Comparison of ENCODE assay signal across 15 cellular contexts in the genomic region with DNA sequence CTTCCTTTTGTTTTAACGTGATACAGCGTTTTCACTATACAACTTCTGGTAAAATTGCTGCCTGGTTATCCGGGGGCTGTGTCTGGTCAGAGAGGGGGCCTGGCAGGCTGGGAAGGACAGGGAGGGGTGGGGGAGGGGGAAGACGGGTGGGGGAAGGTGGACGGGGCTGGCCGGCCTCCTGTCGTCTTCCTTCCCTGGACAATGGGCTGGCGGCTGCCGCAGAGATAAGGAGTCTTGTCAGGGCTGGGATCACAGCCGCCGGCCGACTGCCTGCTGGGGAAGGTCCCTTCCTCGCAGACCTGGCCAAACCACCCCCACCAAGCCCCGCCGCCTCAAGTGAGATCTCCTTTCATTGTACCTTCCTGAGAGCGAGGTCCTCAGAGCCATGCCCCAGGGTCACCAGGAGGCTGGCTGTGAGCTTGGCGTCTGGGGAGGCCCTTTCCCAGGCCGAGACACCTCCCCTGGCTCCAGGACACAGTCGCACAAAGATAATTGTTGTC. TPM values are rescaled to one million over a fixed set of nuclear protein-coding genes. Genes with fewer than 3 reads are reported as not detected.
DNase-seq lines count a peak whose midpoint lies in the region; ATAC-seq, FAIRE-seq and TF ChIP-seq lines count a peak whose summit lies in the region.
"Had no signal": no experiment of that assay in that cellular context is flagged by ENCODE, and none has a peak within 500 bp of the region (broad histone marks: within the 10 kb centered on the region; RNA-seq: fewer than 3 reads in every experiment).

No MANE protein-coding gene starts in this region.

- no peak for TF ChIP-seq POLR2A in gastroesophageal sphincter (IDR thresholded peaks at IDR 0.05)

- no peak for DNase-seq in activated naive CD8-positive, alpha-beta T cell treated with anti-CD3 and anti-CD28 coated beads for 36 hours
- DNase-seq in mesothelial cell of epicardium (ENCODE audit: low spot score in 2 of 2, unreplicated experiment in 2 of 2) (no peak), upper lobe of right lung (no peak), small intestine (no peak), GM19239 (ENCODE audit: insufficient read length, low spot score) (no peak)
- no peak for DNase-seq in activated effector memory CD4-positive, alpha-beta T cell treated with Interleukin-2 at 50 U/mL for 16 hours
- DNase-seq: activated CD4-positive, alpha-beta T cell treated with anti-CD3 and anti-CD28 coated beads for 1 hour; HCEC 1CT; NCI-H1436 had no signal

- peaks cover 13% of the 10 kb centered on the region for H3K4me1 Mint-ChIP-seq in activated naive CD8-positive, alpha-beta T cell (ENCODE audit: low read depth)
- H3K4me1 Mint-ChIP-seq in activated naive CD8-positive, alpha-beta T cell treated with anti-CD3 and anti-CD28 coated beads for 36 hours, result peaks cover 15% of the 10 kb centered on the region
- H3K4me1 Mint-ChIP-seq in mesothelial cell of epicardium, result peaks cover 24% of the 10 kb centered on the region

- H3K4me3 ChIP-seq in gastroesophageal sphincter (peak overlapping the region in 1 of 2 donors; percentile 4), upper lobe of right lung (peak overlapping the region; percentile 26), small intestine (ENCODE audit: low read depth in 1 of 2, low read length in 2 of 2) (no peak overlapping the region)

- WGBS in gastroesophageal sphincter (ENCODE audit: low coverage in 1 of 2), 2 donors, result 55 to 92% methylated on average over 2 to 4 of the region's 19 CpGs
- WGBS in small intestine, 3 donors, result 7 to 25% (median 22%) methylated on average over 15 to 19 of the region's 19 CpGs

- TF ChIP-seq CTCF in gastroesophageal sphincter (IDR thresholded peaks at IDR 0.05) (no peak), mesothelial cell of epicardium (IDR thresholded peaks at IDR 0.05; ENCODE audit: unreplicated experiment) (no peak), upper lobe of right lung (IDR thresholded peaks at IDR 0.05) (no peak)

- H3K36me3 ChIP-seq in gastroesophageal sphincter (no peaks in the 10 kb centered on the region), upper lobe of right lung (no peaks in the 10 kb centered on the region), small intestine (ENCODE audit: control insufficient read depth in 2 of 2, insufficient read depth in 2 of 2, low read length in 2 of 2) (no peaks in the 10 kb centered on the region)

- H3K9me3 ChIP-seq in gastroesophageal sphincter (no peaks in the 10 kb centered on the region), upper lobe of right lung (no peaks in the 10 kb centered on the region), small intestine (ENCODE audit: control insufficient read depth, low read depth) (no peaks in the 10 kb centered on the region)

- no peaks in the 10 kb centered on the region for H3K9me3 Mint-ChIP-seq in activated naive CD8-positive, alpha-beta T cell (ENCODE audit: low read depth)
- no peaks in the 10 kb centered on the region for H3K9me3 Mint-ChIP-seq in activated naive CD8-positive, alpha-beta T cell treated with anti-CD3 and anti-CD28 coated beads for 36 hours
- no peaks in the 10 kb centered on the region for H3K9me3 Mint-ChIP-seq in mesothelial cell of epicardium
- H3K9me3 Mint-ChIP-seq: activated naive CD4-positive, alpha-beta T cell treated with anti-CD3 and anti-CD28 coated beads, Interleukin-2, amount 50 U/mL, for 24 hours had no signal

- peaks cover 3% of the 10 kb centered on the region for H3K27me3 Mint-ChIP-seq in activated naive CD8-positive, alpha-beta T cell
- H3K27me3 Mint-ChIP-seq in activated naive CD8-positive, alpha-beta T cell treated with anti-CD3 and anti-CD28 coated beads for 36 hours, result peaks cover 31% of the 10 kb centered on the region
- no peaks in the 10 kb centered on the region for H3K27me3 Mint-ChIP-seq in mesothelial cell of epicardium (ENCODE audit: low read depth)

- FAIRE-seq in small intestine (lab: Jason Lieb, UNC), result no peak
- FAIRE-seq in GM19239 (lab: Jason Lieb, UNC), result no peak
- FAIRE-seq: A204.1, endometrium had no signal

- H3K4me3 Mint-ChIP-seq in activated naive CD8-positive, alpha-beta T cell, result no peak overlapping the region
- H3K4me3 Mint-ChIP-seq in activated naive CD8-positive, alpha-beta T cell treated with anti-CD3 and anti-CD28 coated beads for 36 hours, result no peak overlapping the region
- peak overlapping the region; percentile 63 for H3K4me3 Mint-ChIP-seq in mesothelial cell of epicardium
- H3K4me3 Mint-ChIP-seq: activated naive CD4-positive, alpha-beta T cell treated with anti-CD3 and anti-CD28 coated beads, Interleukin-2, amount 50 U/mL, for 24 hours had no signal

- H3K36me3 Mint-ChIP-seq in activated naive CD8-positive, alpha-beta T cell, result no peaks in the 10 kb centered on the region
- no peaks in the 10 kb centered on the region for H3K36me3 Mint-ChIP-seq in activated naive CD8-positive, alpha-beta T cell treated with anti-CD3 and anti-CD28 coated beads for 36 hours
- H3K36me3 Mint-ChIP-seq in mesothelial cell of epicardium, result no peaks in the 10 kb centered on the region
- H3K36me3 Mint-ChIP-seq: activated naive CD4-positive, alpha-beta T cell treated with anti-CD3 and anti-CD28 coated beads, Interleukin-2, amount 50 U/mL, for 24 hours had no signal

- intact Hi-C loops in upper lobe of right lung (cut with DNase I), result no loop called here

- H3K4me1 ChIP-seq in gastroesophageal sphincter (peaks cover 0 to 21% (median 6%) of the 10 kb centered on the region in 3 donors), upper lobe of right lung (peaks cover 14% of the 10 kb centered on the region), small intestine (ENCODE audit: control insufficient read depth in 2 of 2, insufficient read depth in 1 of 2, low read depth in 1 of 2, low read length in 1 of 2) (peaks cover 0 to 2% of the 10 kb centered on the region in 2 donors)

- H3K27me3 ChIP-seq in gastroesophageal sphincter (peaks cover 5% of the 10 kb centered on the region), upper lobe of right lung (no peaks in the 10 kb centered on the region), small intestine (ENCODE audit: control insufficient read depth in 2 of 2, insufficient read depth in 2 of 2, low read length in 2 of 2) (no peaks in the 10 kb centered on the region)

- H3K27ac ChIP-seq in gastroesophageal sphincter (peak overlapping the region in 3 of 4 donors; percentile 43 to 68 (median 51)), upper lobe of right lung (peak overlapping the region; percentile 60), small intestine (ENCODE audit: low read depth in 1 of 2, low read length in 1 of 2) (no peak overlapping the region)

- TF ChIP-seq EP300 in gastroesophageal sphincter (IDR thresholded peaks at IDR 0.05), result no peak

- ATAC-seq in gastroesophageal sphincter (peak; percentile 9), upper lobe of right lung (peak; percentile 41)
- ATAC-seq: Panc1 had no signal

- peak overlapping the region; percentile 46 for H3K27ac Mint-ChIP-seq in activated naive CD8-positive, alpha-beta T cell
- H3K27ac Mint-ChIP-seq in activated naive CD8-positive, alpha-beta T cell treated with anti-CD3 and anti-CD28 coated beads for 36 hours, result no peak overlapping the region
- peak overlapping the region; percentile 94 for H3K27ac Mint-ChIP-seq in mesothelial cell of epicardium
- H3K27ac Mint-ChIP-seq: activated naive CD4-positive, alpha-beta T cell treated with anti-CD3 and anti-CD28 coated beads, Interleukin-2, amount 50 U/mL, for 24 hours had no signal

RNA-seq across cellular contexts. Expression of a gene that starts 17.8 kb away (rescaled TPM):
- 10 to 100 TPM; 15.2 to 15.7 TPM for total RNA-seq in activated naive CD8-positive, alpha-beta T cell treated with anti-CD3 and anti-CD28 coated beads for 36 hours
- 10 to 100 TPM in 3 of 4 donors, 1 to 10 TPM in 1; 6.5 to 32.0 (median 26.3) TPM for total RNA-seq in gastroesophageal sphincter
- 242 to 247 TPM (median 245 TPM) in 3 replicates for total RNA-seq in mesothelial cell of epicardium
- 52.5 TPM for total RNA-seq in upper lobe of right lung
- polyA plus RNA-seq in small intestine, result 10 to 100 TPM in 1 of 3 donors, 1 to 10 TPM in 1, under 1 TPM in 1; 0.67 to 13.3 (median 7.0) TPM

RNA-seq across cellular contexts. Expression of a gene that starts 44.4 kb away (rescaled TPM):
- 1,000 to 10,000 TPM; 7,622 to 7,820 TPM for total RNA-seq in activated naive CD8-positive, alpha-beta T cell treated with anti-CD3 and anti-CD28 coated beads for 36 hours
- total RNA-seq in gastroesophageal sphincter, result over 10,000 TPM in 1 of 4 donors, 1,000 to 10,000 TPM in 3; 4,936 to 13,281 (median 6,781) TPM
- 3,506 to 3,552 TPM (median 3,513 TPM) in 3 replicates for total RNA-seq in mesothelial cell of epicardium
- total RNA-seq in upper lobe of right lung, result 3,962 TPM
- 1,000 to 10,000 TPM; 3,422 to 5,487 (median 4,014) TPM for polyA plus RNA-seq in small intestine

Comparison
In these comparisons a context has a peak if more than half of its experiments do, and no peak if none do; other contexts are left out.
1. H3K27ac ChIP-seq: peak in gastroesophageal sphincter (3 of 4) and upper lobe of right lung (single experiment); none in small intestine (0 of 2).